ENCODE assay signal across 29 cellular contexts in the genomic region with DNA sequence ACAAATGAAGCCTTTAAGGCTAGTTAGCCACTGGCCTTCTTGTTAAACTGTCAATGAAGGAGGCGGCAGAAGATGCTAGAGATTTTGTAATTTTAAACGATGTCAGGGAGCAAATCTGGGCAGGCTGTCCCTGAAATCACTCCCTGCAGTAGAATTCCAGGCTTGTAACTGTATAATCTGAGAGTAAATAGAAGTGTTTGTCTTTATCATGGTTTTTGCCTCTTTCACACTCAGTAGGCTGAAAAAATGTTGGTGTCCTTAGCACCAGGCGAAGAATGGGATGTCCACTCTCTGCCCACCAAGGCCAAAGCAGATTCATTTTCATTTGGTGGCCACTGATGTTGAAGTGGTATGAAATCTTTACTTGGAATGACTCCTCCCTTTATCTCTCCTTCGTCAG.
"Had no signal": no experiment of that assay in that cellular context is flagged by ENCODE, and none has a peak within 500 bp of the region (broad histone marks: within the 10 kb centered on the region; RNA-seq: fewer than 3 reads in every experiment).

No MANE protein-coding gene starts in this region.

- H3K9me3 Mint-ChIP-seq: dendritic cell treated with granulocyte-macrophage colony-stimulating factor and Interleukin-4, amounts not matched to agents 40 ng/mL and 50 ng/mL, for 4 days; effector memory CD8-positive, alpha-beta T cell; endodermal cell had no signal

- H3K4me3 Mint-ChIP-seq: dendritic cell treated with granulocyte-macrophage colony-stimulating factor and Interleukin-4, amounts not matched to agents 40 ng/mL and 50 ng/mL, for 4 days; effector memory CD8-positive, alpha-beta T cell; endodermal cell had no signal

- H3K9me3 ChIP-seq: colonic mucosa, esophagus muscularis mucosa, esophagus squamous epithelium, gastrocnemius medialis, gastroesophageal sphincter, heart left ventricle, heart right ventricle had no signal

- H3K27me3 ChIP-seq: colonic mucosa, esophagus muscularis mucosa, esophagus squamous epithelium, foreskin keratinocyte, gastrocnemius medialis, gastroesophageal sphincter, heart left ventricle, heart right ventricle, hepatocyte had no signal

- H2AFZ ChIP-seq: hepatocyte had no signal

- DNase-seq: colonic mucosa; cortex of kidney; dermis blood vessel endothelial cell; dorsolateral prefrontal cortex; effector CD4-positive, alpha-beta T cell; effector CD8-positive, alpha-beta T cell; effector memory CD4-positive, alpha-beta T cell; effector memory CD8-positive, alpha-beta T cell; endodermal cell; erythroblast; esophagus squamous epithelium; foreskin fibroblast; foreskin keratinocyte; foreskin melanocyte; gastrocnemius medialis; glutamatergic neuron; head of caudate nucleus; heart left ventricle; heart right ventricle had no signal

- H3K27ac Mint-ChIP-seq: dendritic cell treated with granulocyte-macrophage colony-stimulating factor and Interleukin-4, amounts not matched to agents 40 ng/mL and 50 ng/mL, for 4 days; effector memory CD8-positive, alpha-beta T cell; endodermal cell had no signal

- H3K4me3 ChIP-seq: colonic mucosa, coronary artery, dorsolateral prefrontal cortex, esophagus muscularis mucosa, esophagus squamous epithelium, gastrocnemius medialis, gastroesophageal sphincter, heart left ventricle, heart right ventricle, hepatocyte had no signal

- H3K4me1 ChIP-seq: colonic mucosa, esophagus muscularis mucosa, esophagus squamous epithelium, foreskin keratinocyte, gastrocnemius medialis, gastroesophageal sphincter, heart left ventricle, heart right ventricle had no signal

- H3K79me2 ChIP-seq: hepatocyte had no signal

- FAIRE-seq: endometrium, endothelial cell of umbilical vein, frontal cortex had no signal

- H3K36me3 ChIP-seq: colonic mucosa, esophagus muscularis mucosa, esophagus squamous epithelium, gastrocnemius medialis, gastroesophageal sphincter, heart left ventricle, heart right ventricle had no signal

- H3K27ac ChIP-seq: colonic mucosa, coronary artery, dorsolateral prefrontal cortex, epithelial cell of prostate, esophagus muscularis mucosa, esophagus squamous epithelium, foreskin keratinocyte, gastrocnemius medialis, gastroesophageal sphincter, heart left ventricle, heart right ventricle had no signal

- H3K4me2 ChIP-seq: hepatocyte had no signal

- ATAC-seq: effector memory CD8-positive, alpha-beta T cell; esophagus mucosa; foreskin keratinocyte; gastrocnemius medialis; gastroesophageal sphincter; heart left ventricle; heart right ventricle had no signal
